18 cellular contexts compared by ENCODE assay signal in the genomic region with DNA sequence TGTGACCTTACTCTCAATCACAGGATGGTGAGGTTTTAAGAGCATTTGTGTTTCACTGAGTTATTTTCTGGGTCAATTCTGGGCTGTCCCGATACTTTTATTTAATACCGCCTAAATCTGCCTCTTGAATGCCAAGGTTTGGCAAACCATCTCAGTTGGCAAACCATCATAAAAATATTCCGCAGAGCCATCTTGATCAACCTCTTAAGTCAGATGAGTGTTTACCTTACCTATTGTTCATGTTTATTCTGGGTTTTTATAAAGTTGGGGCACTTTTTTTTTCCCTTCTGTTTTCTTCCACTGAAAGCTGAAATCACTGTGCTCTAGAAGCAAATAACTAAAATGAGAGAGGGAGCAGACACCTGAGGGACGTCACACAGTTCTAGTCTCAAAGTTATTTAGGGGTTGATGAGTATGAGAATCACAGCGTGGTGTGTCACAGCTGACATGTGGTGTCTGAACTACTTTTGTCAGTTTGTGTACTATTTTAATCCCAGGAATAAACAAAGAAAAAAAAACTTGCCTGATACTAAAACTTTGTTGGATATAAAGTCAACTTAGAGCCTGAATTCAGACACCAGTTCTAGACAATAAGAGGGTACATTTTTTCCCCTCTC. TPM values are rescaled to one million over a fixed set of nuclear protein-coding genes. Genes with fewer than 3 reads are reported as not detected.
DNase-seq lines count a peak whose midpoint lies in the region; TF ChIP-seq lines count a peak whose summit lies in the region.
"Had no signal": no experiment of that assay in that cellular context is flagged by ENCODE, and none has a peak within 500 bp of the region (broad histone marks: within the 10 kb centered on the region; RNA-seq: fewer than 3 reads in every experiment).

No MANE protein-coding gene starts in this region.

- H3K9me3 ChIP-seq in mesenchymal stem cell (ENCODE audit: control insufficient read depth, low read length), result peaks cover 2% of the 10 kb centered on the region
- H3K9me3 ChIP-seq: right lobe of liver had no signal

- no peak overlapping the region for H3K4me3 Mint-ChIP-seq in activated CD4-positive, alpha-beta memory T cell treated with anti-CD3 and anti-CD28 coated beads for 36 hours
- H3K4me3 Mint-ChIP-seq in activated CD4-positive, alpha-beta memory T cell treated with anti-CD3 and anti-CD28 coated beads, Interleukin-2, amount 10 ng/mL, durations not matched to agents 7 days and 5 days, result no peak overlapping the region
- H3K4me3 Mint-ChIP-seq: activated CD4-positive, alpha-beta T cell treated with anti-CD3 and anti-CD28 coated beads, Interleukin-2, amount 10 ng/mL, durations not matched to agents 7 days and 5 days; CD4-positive, alpha-beta memory T cell; T-cell had no signal

- H3K14ac ChIP-seq in mesenchymal stem cell (ENCODE audit: low read length in 2 of 2), result no peak overlapping the region

- H3K36me3 Mint-ChIP-seq in activated CD4-positive, alpha-beta memory T cell treated with anti-CD3 and anti-CD28 coated beads for 36 hours, result no peaks in the 10 kb centered on the region
- no peaks in the 10 kb centered on the region for H3K36me3 Mint-ChIP-seq in activated CD4-positive, alpha-beta memory T cell treated with anti-CD3 and anti-CD28 coated beads, Interleukin-2, amount 10 ng/mL, durations not matched to agents 7 days and 5 days (ENCODE audit: low read depth)
- H3K36me3 Mint-ChIP-seq: CD4-positive, alpha-beta memory T cell; T-cell had no signal

- H4K91ac ChIP-seq in mesenchymal stem cell (ENCODE audit: low read length), result no peak overlapping the region

- no peak overlapping the region for H4K8ac ChIP-seq in mesenchymal stem cell (ENCODE audit: low read length)

- H2AK5ac ChIP-seq in mesenchymal stem cell (ENCODE audit: low read length, severe bottlenecking), result no peak overlapping the region

- H3K27ac ChIP-seq in VCaP, result peak overlapping the region; percentile 33
- H3K27ac ChIP-seq in mesenchymal stem cell (ENCODE audit: low read length, poor library complexity, severe bottlenecking), result no peak overlapping the region
- H3K27ac ChIP-seq: dorsolateral prefrontal cortex, KMS-11, right lobe of liver had no signal

- TF ChIP-seq CTCF in VCaP (conservative IDR thresholded peaks at IDR 0.05), result no peak

- H3K4me1 ChIP-seq in mesenchymal stem cell (ENCODE audit: control insufficient read depth, insufficient read depth, low read depth, low read length), result no peaks in the 10 kb centered on the region
- H3K4me1 ChIP-seq: right lobe of liver had no signal

- H3K27me3 Mint-ChIP-seq in activated CD4-positive, alpha-beta memory T cell treated with anti-CD3 and anti-CD28 coated beads for 36 hours, result peaks cover 2% of the 10 kb centered on the region
- peaks cover 2% of the 10 kb centered on the region for H3K27me3 Mint-ChIP-seq in activated CD4-positive, alpha-beta memory T cell treated with anti-CD3 and anti-CD28 coated beads, Interleukin-2, amount 10 ng/mL, durations not matched to agents 7 days and 5 days

- DNase-seq in DMS53 treated with DMSO at 0.1 percent for 48 hours (lab: John Stamatoyannopoulos, UW; ENCODE audit: unreplicated experiment) (peak; percentile 45), NCI-H1105 (lab: John Stamatoyannopoulos, UW) (peak; percentile 15), mesenchymal stem cell (peak; percentile 48), T-helper 1 cell (no peak), GM03348 (ENCODE audit: low spot score) (no peak)
- no peak for DNase-seq in activated CD4-positive, alpha-beta memory T cell treated with anti-CD3 and anti-CD28 coated beads for 36 hours
- DNase-seq in activated CD4-positive, alpha-beta memory T cell treated with anti-CD3 and anti-CD28 coated beads, Interleukin-2, amount 10 ng/mL, durations not matched to agents 7 days and 5 days, result no peak
- DNase-seq: activated CD4-positive, alpha-beta T cell treated with anti-CD3 and anti-CD28 coated beads, Interleukin-2, amount 10 ng/mL, durations not matched to agents 7 days and 5 days; activated gamma-delta T cell; CD4-positive, alpha-beta memory T cell; central memory CD4-positive, alpha-beta T cell; dorsolateral prefrontal cortex; right lobe of liver; Right ventricle myocardium superior; stimulated activated naive CD4-positive, alpha-beta T cell; T-cell had no signal

- 56% methylated on average over 2 of the region's 5 CpGs for WGBS in mesenchymal stem cell

- H3K4ac ChIP-seq in mesenchymal stem cell (ENCODE audit: low read depth in 1 of 2, low read length in 2 of 2), result peak overlapping the region in 1 of 2 experiments; percentile 22

- POLR2A ChIA-PET in activated CD4-positive, alpha-beta memory T cell treated with anti-CD3 and anti-CD28 coated beads for 36 hours (lab: Charles Lee), result no interaction called here
- POLR2A ChIA-PET in activated CD4-positive, alpha-beta memory T cell treated with anti-CD3 and anti-CD28 coated beads, Interleukin-2, amount 10 ng/mL, durations not matched to agents 7 days and 5 days (lab: Charles Lee), result no interaction called here

- peak overlapping the region in 1 of 2 experiments; percentile 34 for H3K18ac ChIP-seq in mesenchymal stem cell (ENCODE audit: low read depth in 1 of 2, low read length in 2 of 2)

- H3K36me3 ChIP-seq in mesenchymal stem cell (ENCODE audit: control insufficient read depth in 1 of 2, insufficient read depth in 2 of 2, low read depth in 1 of 2, low read length in 2 of 2), result no peaks in the 10 kb centered on the region
- H3K36me3 ChIP-seq: right lobe of liver had no signal

- H3K27ac Mint-ChIP-seq in activated CD4-positive, alpha-beta memory T cell treated with anti-CD3 and anti-CD28 coated beads for 36 hours, result no peak overlapping the region
- no peak overlapping the region for H3K27ac Mint-ChIP-seq in activated CD4-positive, alpha-beta memory T cell treated with anti-CD3 and anti-CD28 coated beads, Interleukin-2, amount 10 ng/mL, durations not matched to agents 7 days and 5 days
- H3K27ac Mint-ChIP-seq: activated CD4-positive, alpha-beta T cell treated with anti-CD3 and anti-CD28 coated beads, Interleukin-2, amount 10 ng/mL, durations not matched to agents 7 days and 5 days; CD4-positive, alpha-beta memory T cell; T-cell had no signal

- no peak overlapping the region for H2BK120ac ChIP-seq in mesenchymal stem cell (ENCODE audit: low read depth, low read length)

- H2AFZ ChIP-seq in mesenchymal stem cell (ENCODE audit: low read depth, low read length), result no peak overlapping the region

- H2BK12ac ChIP-seq in mesenchymal stem cell (ENCODE audit: low read length in 2 of 2), result no peak overlapping the region

- H3K79me1 ChIP-seq in mesenchymal stem cell (replicated peaks; ENCODE audit: low read length, poor library complexity, severe bottlenecking), result no peaks in the 10 kb centered on the region

- H3K9ac ChIP-seq in mesenchymal stem cell (ENCODE audit: low read length), result no peak overlapping the region
- H3K9ac ChIP-seq: KMS-11 had no signal

- H2BK5ac ChIP-seq in mesenchymal stem cell (ENCODE audit: low read depth, low read length, poor library complexity, severe bottlenecking), result no peak overlapping the region

- CTCF ChIA-PET in activated CD4-positive, alpha-beta memory T cell treated with anti-CD3 and anti-CD28 coated beads for 36 hours (lab: Charles Lee), result no interaction called here
- CTCF ChIA-PET in activated CD4-positive, alpha-beta memory T cell treated with anti-CD3 and anti-CD28 coated beads, Interleukin-2, amount 10 ng/mL, durations not matched to agents 7 days and 5 days (lab: Charles Lee), result no interaction called here

- intact Hi-C loops in activated CD4-positive, alpha-beta memory T cell treated with anti-CD3 and anti-CD28 coated beads for 36 hours (cut with micrococcal nuclease), result no loop called here

- no peak overlapping the region for H2BK15ac ChIP-seq in mesenchymal stem cell (ENCODE audit: low read depth, poor library complexity, severe bottlenecking)

- H3K4me2 ChIP-seq in mesenchymal stem cell (ENCODE audit: low read length, poor library complexity, severe bottlenecking), result no peak overlapping the region
- H3K4me2 ChIP-seq: KMS-11 had no signal

- H3K4me1 Mint-ChIP-seq in activated CD4-positive, alpha-beta memory T cell treated with anti-CD3 and anti-CD28 coated beads for 36 hours (ENCODE audit: low read depth), result no peaks in the 10 kb centered on the region
- H3K4me1 Mint-ChIP-seq in activated CD4-positive, alpha-beta memory T cell treated with anti-CD3 and anti-CD28 coated beads, Interleukin-2, amount 10 ng/mL, durations not matched to agents 7 days and 5 days, result no peaks in the 10 kb centered on the region
- H3K4me1 Mint-ChIP-seq: activated CD4-positive, alpha-beta T cell treated with anti-CD3 and anti-CD28 coated beads, Interleukin-2, amount 10 ng/mL, durations not matched to agents 7 days and 5 days; CD4-positive, alpha-beta memory T cell; T-cell had no signal

- no peak overlapping the region for H3K4me3 ChIP-seq in mesenchymal stem cell (ENCODE audit: insufficient read depth in 1 of 2, low read depth in 1 of 2, low read length in 2 of 2)
- H3K4me3 ChIP-seq: dorsolateral prefrontal cortex, right lobe of liver had no signal

- no peak overlapping the region for H3K23ac ChIP-seq in mesenchymal stem cell (ENCODE audit: low read length in 2 of 2)

- no peaks in the 10 kb centered on the region for H3K27me3 ChIP-seq in mesenchymal stem cell (ENCODE audit: control insufficient read depth in 1 of 2, insufficient read depth in 1 of 2, low read length in 2 of 2)
- H3K27me3 ChIP-seq: right lobe of liver had no signal

- H3K9me3 Mint-ChIP-seq in activated CD4-positive, alpha-beta memory T cell treated with anti-CD3 and anti-CD28 coated beads for 36 hours, result no peaks in the 10 kb centered on the region
- no peaks in the 10 kb centered on the region for H3K9me3 Mint-ChIP-seq in activated CD4-positive, alpha-beta memory T cell treated with anti-CD3 and anti-CD28 coated beads, Interleukin-2, amount 10 ng/mL, durations not matched to agents 7 days and 5 days
- H3K9me3 Mint-ChIP-seq: activated CD4-positive, alpha-beta T cell treated with anti-CD3 and anti-CD28 coated beads, Interleukin-2, amount 10 ng/mL, durations not matched to agents 7 days and 5 days; T-cell had no signal

RNA-seq across cellular contexts. Expression of a gene that starts 48.6 kb away (rescaled TPM):
- 9.2 TPM for polyA plus RNA-seq in mesenchymal stem cell (2013, experiment 1 of 2)
- polyA plus RNA-seq in mesenchymal stem cell (2013, experiment 2 of 2), result 9.5 TPM
- total RNA-seq in activated CD4-positive, alpha-beta memory T cell treated with anti-CD3 and anti-CD28 coated beads for 36 hours, result 10 to 100 TPM; 10.8 to 11.7 TPM
- total RNA-seq in activated CD4-positive, alpha-beta memory T cell treated with anti-CD3 and anti-CD28 coated beads, Interleukin-2, amount 10 ng/mL, durations not matched to agents 7 days and 5 days, result 10 to 100 TPM; 10.7 to 11.2 TPM

Comparison
In these comparisons a context has a peak if more than half of its experiments do, and no peak if none do; other contexts are left out.
1. DNase-seq: peak in DMS53 treated with DMSO at 0.1 percent for 48 hours (single experiment), NCI-H1105 (single experiment) and mesenchymal stem cell (single experiment); none in activated CD4-positive, alpha-beta memory T cell treated with anti-CD3 and anti-CD28 coated beads for 36 hours (single experiment), T-helper 1 cell (0 of 5), GM03348 (single experiment) and activated CD4-positive, alpha-beta memory T cell treated with anti-CD3 and anti-CD28 coated beads, Interleukin-2, amount 10 ng/mL, durations not matched to agents 7 days and 5 days (single experiment).